ENCODE assay signal across 17 cellular contexts in the genomic region with DNA sequence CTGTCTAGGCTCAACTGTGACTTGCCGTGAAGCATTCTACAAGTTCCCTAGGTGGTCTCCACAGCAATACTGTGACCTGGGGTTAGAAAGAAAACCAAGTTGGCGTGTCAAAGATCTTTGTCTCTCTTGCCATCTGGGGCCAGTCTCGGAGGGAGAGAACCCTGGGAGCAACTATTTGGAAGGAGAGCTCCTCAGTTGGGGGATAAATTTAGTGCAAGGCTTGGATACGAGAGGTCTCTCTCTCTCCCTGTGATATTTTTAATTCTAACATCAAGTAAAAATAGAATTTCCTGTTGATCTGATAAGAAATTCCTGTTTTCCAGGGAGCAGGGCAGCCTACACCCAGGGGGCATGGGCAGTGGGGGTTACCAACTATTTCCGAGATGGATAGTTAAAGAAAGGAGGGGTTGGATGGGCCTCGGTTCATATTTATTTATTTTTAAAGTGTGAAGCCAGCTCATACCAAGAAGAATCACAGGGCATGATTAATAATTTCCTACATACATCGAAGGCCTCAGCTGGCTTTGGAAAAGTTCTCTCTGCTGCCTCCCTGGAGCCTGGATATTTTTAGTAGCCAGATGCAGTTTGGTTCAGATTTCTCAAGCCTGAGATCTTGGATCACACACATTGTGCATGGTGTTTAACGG.
A peak's percentile ranks its signal among the peaks of the same experiment; 100 is the strongest.
DNase-seq lines count a peak whose midpoint lies in the region; ATAC-seq and TF ChIP-seq lines count a peak whose summit lies in the region.
"Had no signal": no experiment of that assay in that cellular context is flagged by ENCODE, and none has a peak within 500 bp of the region (broad histone marks: within the 10 kb centered on the region; RNA-seq: fewer than 3 reads in every experiment).

No MANE protein-coding gene starts in this region.

- H2AK9ac ChIP-seq in IMR-90 (replicated peaks; ENCODE audit: low read depth, low read length, poor library complexity) = no peak overlapping the region

- H3K27ac ChIP-seq in IMR-90 (ENCODE audit: insufficient read depth, low read length) (no peak overlapping the region), coronary artery (peak overlapping the region; percentile 68 to 85), upper lobe of left lung (peak overlapping the region; percentile 20 to 62 (median 44))
- H3K27ac ChIP-seq: right lobe of liver, uterus had no signal

- peaks cover 23% of the 10 kb centered on the region for H3K27me3 Mint-ChIP-seq in T-helper 17 cell
- H3K27me3 Mint-ChIP-seq: CD4-positive, alpha-beta T cell had no signal

- POLR2A ChIA-PET in IMR-90 (lab: Charles Lee; ENCODE audit: unreplicated experiment) = interaction anchor here (1.1 kb wide), 1 partner anchor 9 kb away, joined by 3 read pairs; no protein-coding TSS in a partner anchor

- CTCF ChIA-PET in IMR-90 (lab: Yijun Ruan, JAX) = interaction anchor here (0.5 to 1.0 kb wide), 5 partner anchors 13 to 904 kb away, joined by 3 read pairs; a partner anchor contains a TSS

- ATAC-seq in IMR-90 (ENCODE audit: low read depth) = peak; percentile 41
- no peak for ATAC-seq in upper lobe of left lung (ENCODE audit: low FRiP score in 2 of 2)
- no peak for ATAC-seq in T-helper 17 cell
- no peak for ATAC-seq in GM19463 (IDR thresholded peaks at IDR 0.05; ENCODE audit: unreplicated experiment)

- peak overlapping the region; percentile 32; the same call in 1 of the 2 replicates for H2BK20ac ChIP-seq in IMR-90 (ENCODE audit: low read depth, low read length)

- no peak overlapping the region for H3K4me3 ChIP-seq in IMR-90 (ENCODE audit: insufficient read depth, low read depth, low read length)
- H3K4me3 ChIP-seq in coronary artery = no peak overlapping the region
- no peak overlapping the region for H3K4me3 ChIP-seq in upper lobe of left lung
- H3K4me3 ChIP-seq: right lobe of liver, uterus had no signal

- no peak for TF ChIP-seq RAD21 in IMR-90 (IDR thresholded peaks at IDR 0.05; ENCODE audit: low read length)

- BruUV-seq in IMR-90 (replicated peaks; lab: Mats Ljungman, UMichigan) = no TSS peak

- H3K4me3 Mint-ChIP-seq in T-helper 17 cell = no peak overlapping the region
- H3K4me3 Mint-ChIP-seq: activated naive CD4-positive, alpha-beta T cell treated with anti-CD3 and anti-CD28 coated beads, Interleukin-2, amount 50 U/mL, for 24 hours; CD4-positive, alpha-beta T cell; central memory CD8-positive, alpha-beta T cell; natural killer cell treated with Interleukin-12 subunit alpha and Interleukin-12 subunit beta and Interleukin-15 and Interleukin-18, amount 100 ng/mL, for 72 hours had no signal

- H2AK5ac ChIP-seq in IMR-90 (ENCODE audit: low read depth, low read length) = 0 out of 2 replicates have a peak overlapping the region, but pooled peaks have one; percentile 0

- H3K9me3 ChIP-seq in IMR-90 (ENCODE audit: control insufficient read depth, insufficient read depth, low read length) (no peaks in the 10 kb centered on the region), upper lobe of left lung (no peaks in the 10 kb centered on the region), T-helper 17 cell (ENCODE audit: control insufficient read depth, low read length, poor library complexity, severe bottlenecking) (no peaks in the 10 kb centered on the region)
- H3K9me3 ChIP-seq: right lobe of liver, uterus had no signal

- no peak overlapping the region for H3K56ac ChIP-seq in IMR-90 (ENCODE audit: extremely low read depth, insufficient read depth, low read length)

- H3K27ac Mint-ChIP-seq in T-helper 17 cell = no peak overlapping the region
- H3K27ac Mint-ChIP-seq: activated naive CD4-positive, alpha-beta T cell treated with anti-CD3 and anti-CD28 coated beads, Interleukin-2, amount 50 U/mL, for 24 hours; CD4-positive, alpha-beta T cell; natural killer cell treated with Interleukin-12 subunit alpha and Interleukin-12 subunit beta and Interleukin-15 and Interleukin-18, amount 100 ng/mL, for 72 hours had no signal

- in situ Hi-C loops in IMR-90 (cut with MboI; ENCODE audit: low sequenced_read_pairs) = no loop called here

- H3K4me2 ChIP-seq in IMR-90 (ENCODE audit: low read depth, low read length) = peak overlapping the region; percentile 33; the same call in 1 of the 2 replicates

- H4K91ac ChIP-seq in IMR-90 (ENCODE audit: insufficient read depth, low read depth, low read length) = 0 out of 2 replicates have a peak overlapping the region, but pooled peaks have one; percentile 4

- TF ChIP-seq CTCF in IMR-90 (conservative IDR thresholded peaks at IDR 0.05; ENCODE audit: low read depth, low read length) = no peak
- TF ChIP-seq CTCF in coronary artery (IDR thresholded peaks at IDR 0.05) = no peak
- no peak for TF ChIP-seq CTCF in upper lobe of left lung (IDR thresholded peaks at IDR 0.05)

- H3K23ac ChIP-seq in IMR-90 (ENCODE audit: low read depth, low read length) = peak overlapping the region; percentile 1; the same call in 1 of the 2 replicates

- 0 out of 2 replicates have a peak, but pooled peaks cover 2% of the 10 kb centered on the region for H3K9me1 ChIP-seq in IMR-90 (ENCODE audit: insufficient read depth, low read length)

- no peak overlapping the region for H2BK15ac ChIP-seq in IMR-90 (ENCODE audit: low read depth, low read length)

- TF ChIP-seq EP300 in upper lobe of left lung (IDR thresholded peaks at IDR 0.05) = no peak

- H3K36me3 Mint-ChIP-seq in T-helper 17 cell (ENCODE audit: low read depth) = no peaks in the 10 kb centered on the region
- H3K36me3 Mint-ChIP-seq: activated naive CD4-positive, alpha-beta T cell treated with anti-CD3 and anti-CD28 coated beads, Interleukin-2, amount 50 U/mL, for 24 hours; natural killer cell treated with Interleukin-12 subunit alpha and Interleukin-12 subunit beta and Interleukin-15 and Interleukin-18, amount 100 ng/mL, for 72 hours had no signal

- TF ChIP-seq POLR2A in IMR-90 (IDR thresholded peaks at IDR 0.05; ENCODE audit: low read depth, low read length) (no peak), upper lobe of left lung (IDR thresholded peaks at IDR 0.05) (no peak)

- H2BK120ac ChIP-seq in IMR-90 (ENCODE audit: low read depth, low read length) = peak overlapping the region; percentile 9

- no peak overlapping the region for H3K9ac ChIP-seq in IMR-90 (ENCODE audit: low read depth, low read length)

- peak overlapping the region; percentile 12 for H2AFZ ChIP-seq in IMR-90 (replicated peaks; ENCODE audit: low read length, poor library complexity)

- peak overlapping the region; percentile 1; the same call in 1 of the 2 replicates for H3K18ac ChIP-seq in IMR-90 (ENCODE audit: low read depth, low read length)

- 40% methylated on average over 2 of the region's 8 CpGs; no CpG with 5 or more reads in 1 of the 2 experiments for WGBS in IMR-90 (ENCODE audit: extremely low coverage in 2 of 2, insufficient read length in 1 of 2), 2 experiments
- WGBS in upper lobe of left lung, 2 donors = 58 to 60% methylated on average over 7 to 8 of the region's 8 CpGs

- H3K27me3 ChIP-seq in IMR-90 (ENCODE audit: control insufficient read depth, insufficient read depth, low read length) (no peaks in the 10 kb centered on the region), upper lobe of left lung (no peaks in the 10 kb centered on the region)
- H3K27me3 ChIP-seq: right lobe of liver, uterus had no signal

- H4K20me1 ChIP-seq in IMR-90 (ENCODE audit: insufficient read depth, low read length) = no peaks in the 10 kb centered on the region

- dilution Hi-C loops in IMR-90 (cut with HindIII; ENCODE audit: low sequenced_read_pairs, unreplicated experiment) = no loop called here

- H2BK5ac ChIP-seq in IMR-90 (ENCODE audit: low read depth, low read length, poor library complexity, severe bottlenecking) = no peak overlapping the region

- H3K14ac ChIP-seq in IMR-90 (replicated peaks; ENCODE audit: low read depth, low read length) = 0 out of 2 replicates have a peak overlapping the region, but pooled peaks have one; percentile 27

- H4K8ac ChIP-seq in IMR-90 (ENCODE audit: low read depth in 2 of 2, low read length in 2 of 2) = peak overlapping the region in 1 of 2 experiments; percentile 1; a peak in 1 of 4 replicates

- H4K5ac ChIP-seq in IMR-90 (ENCODE audit: low read depth, low read length) = no peak overlapping the region

- H3K36me3 ChIP-seq in IMR-90 (ENCODE audit: control insufficient read depth, insufficient read depth, low read length) (no peaks in the 10 kb centered on the region), upper lobe of left lung (no peaks in the 10 kb centered on the region)
- H3K36me3 ChIP-seq: right lobe of liver, uterus had no signal

- intact Hi-C loops in IMR-90 (cut with micrococcal nuclease) = no loop called here

- peaks cover 5% of the 10 kb centered on the region for H3K4me1 Mint-ChIP-seq in T-helper 17 cell
- H3K4me1 Mint-ChIP-seq: activated naive CD4-positive, alpha-beta T cell treated with anti-CD3 and anti-CD28 coated beads, Interleukin-2, amount 50 U/mL, for 24 hours; central memory CD8-positive, alpha-beta T cell had no signal

- peaks cover 18% of the 10 kb centered on the region for H3K4me1 ChIP-seq in IMR-90 (ENCODE audit: control insufficient read depth, insufficient read depth, low read length)
- H3K4me1 ChIP-seq in upper lobe of left lung = peaks cover 16 to 26% (median 21%) of the 10 kb centered on the region in 4 donors
- H3K4me1 ChIP-seq: right lobe of liver, uterus had no signal

- H3K79me1 ChIP-seq in IMR-90 (ENCODE audit: low read depth in 1 of 2, low read length in 2 of 2) = no peaks in the 10 kb centered on the region

- DNase-seq in IMR-90 (peak; percentile 48), coronary artery (ENCODE audit: low spot score) (no peak), inferior parietal cortex (ENCODE audit: extremely low spot score) (peak; percentile 21), upper lobe of left lung (no peak), T-helper 17 cell (no peak), NCI-H2227 (lab: John Stamatoyannopoulos, UW; ENCODE audit: unreplicated experiment) (no peak)
- DNase-seq: activated CD4-positive, CD25-positive, alpha-beta regulatory T cell treated with anti-CD3 and anti-CD28 coated beads, Interleukin-2, amount 50 U/mL, for 72 hours; CD4-positive, alpha-beta T cell; DMS79 treated with DMSO at 0.1 percent for 48 hours; NCI-H2029; right lobe of liver; RPMI8226; uterus had no signal

- peak overlapping the region; percentile 5; the same call in 1 of the 2 replicates for H3K4ac ChIP-seq in IMR-90 (ENCODE audit: low read depth, low read length)

TF ChIP-seq in IMR-90, 13 proteins besides CTCF, POLR2A, EP300 and RAD21 (continues in another document):
- TF ChIP-seq RCOR1 (IDR thresholded peaks at IDR 0.05; ENCODE audit: insufficient replicate concordance, low read length) (no peak), CHD1 (IDR thresholded peaks at IDR 0.05; ENCODE audit: low read depth, low read length) (no peak), MXI1 (IDR thresholded peaks at IDR 0.05; ENCODE audit: borderline replicate concordance, low read depth, low read length) (no peak), MAZ (IDR thresholded peaks at IDR 0.05; ENCODE audit: borderline replicate concordance, low read depth, low read length) (no peak), BHLHE40 (IDR thresholded peaks at IDR 0.05; ENCODE audit: low read depth, low read length) (no peak), FOS (IDR thresholded peaks at IDR 0.05; ENCODE audit: low read depth, low read length) (no peak)

Comparison
In these comparisons a context has a peak if more than half of its experiments do, and no peak if none do; other contexts are left out.
1. DNase-seq: peak in IMR-90 (single experiment) and inferior parietal cortex (single experiment); none in coronary artery (single experiment), upper lobe of left lung (0 of 2), T-helper 17 cell (0 of 3) and NCI-H2227 (single experiment).